In genomic region chr6:138957903-138958302, GRCh38 we compare ENCODE assay signal across 11 cellular contexts. TPM values are rescaled to one million over a fixed set of nuclear protein-coding genes. Genes with fewer than 3 reads are reported as not detected.
DNase-seq lines count a peak whose midpoint lies in the region; ATAC-seq and TF ChIP-seq lines count a peak whose summit lies in the region.
"Had no signal": no experiment of that assay in that cellular context is flagged by ENCODE, and none has a peak within 500 bp of the region (broad histone marks: within the 10 kb centered on the region; RNA-seq: fewer than 3 reads in every experiment).

No MANE protein-coding gene starts in this region.

- DNase-seq in CD4-positive, alpha-beta T cell = no peak
- peak; percentile 9 for DNase-seq in Jurkat, Clone E6-1 (ENCODE audit: low read depth, low spot score)
- no peak for DNase-seq in central memory CD8-positive, alpha-beta T cell (ENCODE audit: low spot score in 2 of 2)
- no peak for DNase-seq in NCI-H69 (lab: John Stamatoyannopoulos, UW)
- DNase-seq: activated naive CD4-positive, alpha-beta T cell treated with anti-CD3 and anti-CD28 coated beads, Interleukin-2, amount 50 U/mL, for 16 hours; EL; head of caudate nucleus; T-helper 9 cell had no signal

- H3K36me3 Mint-ChIP-seq in CD4-positive, alpha-beta T cell (ENCODE audit: low read depth) = no peaks in the 10 kb centered on the region
- peaks cover 6% of the 10 kb centered on the region for H3K36me3 Mint-ChIP-seq in central memory CD8-positive, alpha-beta T cell (ENCODE audit: insufficient read depth)
- peaks cover 6% of the 10 kb centered on the region for H3K36me3 Mint-ChIP-seq in nephron (ENCODE audit: low read depth)

- H3K27me3 ChIP-seq in CD4-positive, alpha-beta T cell (ENCODE audit: control insufficient read depth, insufficient read depth, low read length) = no peaks in the 10 kb centered on the region

- H3K4me3 ChIP-seq in Jurkat, Clone E6-1 (ENCODE audit: low read length) = no peak overlapping the region

- intact Hi-C loops in CD4-positive, alpha-beta T cell (cut with DNase I, micrococcal nuclease) = no loop called here

- peaks cover 80% of the 10 kb centered on the region for H3K4me1 Mint-ChIP-seq in CD4-positive, alpha-beta T cell (ENCODE audit: low read depth)
- peaks cover 57% of the 10 kb centered on the region for H3K4me1 Mint-ChIP-seq in central memory CD8-positive, alpha-beta T cell
- H3K4me1 Mint-ChIP-seq in nephron = peaks cover 10% of the 10 kb centered on the region

- peak overlapping the region; percentile 5 for H3K27ac Mint-ChIP-seq in CD4-positive, alpha-beta T cell
- peak overlapping the region; percentile 66 for H3K27ac Mint-ChIP-seq in central memory CD8-positive, alpha-beta T cell (ENCODE audit: low read depth)
- H3K27ac Mint-ChIP-seq in nephron = peak overlapping the region in 2 of 3 experiments; percentile 26 to 53

- H3K9me3 ChIP-seq in CD4-positive, alpha-beta T cell (ENCODE audit: control insufficient read depth, low read length) = no peaks in the 10 kb centered on the region

- no peak for ATAC-seq in CD4-positive, alpha-beta T cell (ENCODE audit: poor library complexity)
- no peak for ATAC-seq in central memory CD8-positive, alpha-beta T cell (replicated peaks; ENCODE audit: extremely low read depth, poor library complexity, severe bottlenecking)
- ATAC-seq in HG03135 (IDR thresholded peaks at IDR 0.05; ENCODE audit: unreplicated experiment) = no peak
- no peak for ATAC-seq in GM19035 (IDR thresholded peaks at IDR 0.05; ENCODE audit: unreplicated experiment)

- peak overlapping the region; percentile 22 for H3K4me3 Mint-ChIP-seq in CD4-positive, alpha-beta T cell
- H3K4me3 Mint-ChIP-seq in central memory CD8-positive, alpha-beta T cell = peak overlapping the region; percentile 48
- H3K4me3 Mint-ChIP-seq in nephron = no peak overlapping the region

- no peak overlapping the region for H3K27ac ChIP-seq in CD4-positive, alpha-beta T cell (ENCODE audit: low read depth, low read length)

- TF ChIP-seq CTCF in CD4-positive, alpha-beta T cell (IDR thresholded peaks at IDR 0.05) = no peak
- TF ChIP-seq CTCF in nephron (IDR thresholded peaks at IDR 0.05; ENCODE audit: unreplicated experiment in 3 of 3) = no peak

- POLR2A ChIA-PET in CD4-positive, alpha-beta T cell (lab: Charles Lee) = no interaction called here

- H3K9me3 Mint-ChIP-seq in CD4-positive, alpha-beta T cell = no peaks in the 10 kb centered on the region
- no peaks in the 10 kb centered on the region for H3K9me3 Mint-ChIP-seq in central memory CD8-positive, alpha-beta T cell
- H3K9me3 Mint-ChIP-seq in nephron = no peaks in the 10 kb centered on the region

- no peaks in the 10 kb centered on the region for H3K27me3 Mint-ChIP-seq in CD4-positive, alpha-beta T cell
- no peaks in the 10 kb centered on the region for H3K27me3 Mint-ChIP-seq in central memory CD8-positive, alpha-beta T cell
- no peaks in the 10 kb centered on the region for H3K27me3 Mint-ChIP-seq in nephron (ENCODE audit: low read depth)

- CTCF ChIA-PET in CD4-positive, alpha-beta T cell (lab: Charles Lee) = no interaction called here

RNA-seq across cellular contexts. Expression of gene REPS1, which starts 30.1 kb away (rescaled TPM):
- total RNA-seq in CD4-positive, alpha-beta T cell = 10 to 100 TPM; 54.0 to 56.6 TPM
- polyA plus RNA-seq in Jurkat, Clone E6-1 (2012; ENCODE audit: insufficient read depth, insufficient read length) = 58.5 TPM

Comparison
In these comparisons a context has a peak if more than half of its experiments do, and no peak if none do; other contexts are left out.
1. H3K27ac Mint-ChIP-seq: peak in every context shown above with its lines; median percentile 66 in central memory CD8-positive, alpha-beta T cell; 40 in nephron; 5 in CD4-positive, alpha-beta T cell.
2. H3K4me3 Mint-ChIP-seq: peak in CD4-positive, alpha-beta T cell (single experiment) and central memory CD8-positive, alpha-beta T cell (single experiment); none in nephron (0 of 3).